10 cellular contexts compared by ENCODE assay signal in genomic region chr3:30613135-30613825, GRCh38. TPM values are rescaled to one million over a fixed set of nuclear protein-coding genes. Genes with fewer than 3 reads are reported as not detected.
DNase-seq lines count a peak whose midpoint lies in the region; TF ChIP-seq lines count a peak whose summit lies in the region.
"Had no signal": no experiment of that assay in that cellular context is flagged by ENCODE, and none has a peak within 500 bp of the region (broad histone marks: within the 10 kb centered on the region; RNA-seq: fewer than 3 reads in every experiment).

No MANE protein-coding gene starts in this region.

- H3K27me3 ChIP-seq in ACC112 (ENCODE audit: insufficient read depth, low read length) (no peaks in the 10 kb centered on the region), muscle layer of duodenum (ENCODE audit: low read depth, low read length) (no peaks in the 10 kb centered on the region), SK-N-SH (ENCODE audit: insufficient read depth) (no peaks in the 10 kb centered on the region)

- no peak overlapping the region for H2AFZ ChIP-seq in ACC112 (ENCODE audit: low read length, unreplicated experiment)
- no peak overlapping the region for H2AFZ ChIP-seq in SK-N-SH (ENCODE audit: low read depth)

- WGBS in SK-N-SH (ENCODE audit: low lambda C conversion rate): 94% methylated on average over 3 of the region's 3 CpGs

- H3K4me3 ChIP-seq in ACC112 (ENCODE audit: low read depth, low read length): peak overlapping the region; percentile 76
- peak overlapping the region in 1 of 2 donors; percentile 3 for H3K4me3 ChIP-seq in muscle layer of duodenum (ENCODE audit: low read depth in 1 of 2, low read length in 2 of 2)
- H3K4me3 ChIP-seq in SK-N-SH (ENCODE audit: low read depth in 2 of 2, low read length in 1 of 2): no peak overlapping the region

- H3K9me3 ChIP-seq in muscle layer of duodenum (ENCODE audit: control insufficient read depth in 1 of 2, low read length in 2 of 2): no peaks in the 10 kb centered on the region
- no peaks in the 10 kb centered on the region for H3K9me3 ChIP-seq in SK-N-SH

- H3K36me3 Mint-ChIP-seq in IgD-negative memory B cell (no peaks in the 10 kb centered on the region), MCF 10A (ENCODE audit: insufficient read depth, unreplicated experiment) (peaks cover 47% of the 10 kb centered on the region)

- no peak overlapping the region for H3K9ac ChIP-seq in SK-N-SH

- DNase-seq in MCF 10A (ENCODE audit: unreplicated experiment): no peak
- no peak for DNase-seq in dedifferentiated amniotic fluid mesenchymal stem cell (ENCODE audit: extremely low spot score)
- no peak for DNase-seq in NCI-H526 (lab: John Stamatoyannopoulos, UW)
- DNase-seq in DMS 273 treated with DMSO at 0.1 percent for 48 hours (lab: John Stamatoyannopoulos, UW): no peak
- no peak for DNase-seq in SK-N-SH
- DNase-seq: NCI-H1048 had no signal

- CTCF ChIA-PET in MCF 10A (lab: Yijun Ruan, JAX) (interaction anchor here (0.6 to 1.9 kb wide), 5 partner anchors 16 to 341 kb away, joined by 3 to 7 read pairs (median 4); no protein-coding TSS in a partner anchor), SK-N-SH (lab: Yijun Ruan, JAX) (no interaction called here)

- peaks cover 79 to 87% (median 84%) of the 10 kb centered on the region in 3 donors for H3K4me1 Mint-ChIP-seq in IgD-negative memory B cell
- H3K4me1 Mint-ChIP-seq in MCF 10A (ENCODE audit: insufficient read depth, unreplicated experiment): peaks cover 79% of the 10 kb centered on the region

- TF ChIP-seq CTCF in MCF 10A (IDR thresholded peaks at IDR 0.05; ENCODE audit: unreplicated experiment) (no peak), SK-N-SH (IDR thresholded peaks at IDR 0.05) (no peak)

- peaks cover 54% of the 10 kb centered on the region for H4K20me1 ChIP-seq in SK-N-SH (ENCODE audit: insufficient read depth)

- H3K9me3 Mint-ChIP-seq in IgD-negative memory B cell (no peaks in the 10 kb centered on the region), MCF 10A (ENCODE audit: unreplicated experiment) (no peaks in the 10 kb centered on the region)

- H3K4me3 Mint-ChIP-seq in IgD-negative memory B cell (peak overlapping the region in 3 of 4 donors; percentile 84 to 97 (median 97)), MCF 10A (ENCODE audit: unreplicated experiment) (peak overlapping the region; percentile 31)

- no peaks in the 10 kb centered on the region for H3K9me2 ChIP-seq in SK-N-SH

- H3K4me2 ChIP-seq in SK-N-SH: no peak overlapping the region

- no TSS peak for BruUV-seq in MCF 10A (replicated peaks; lab: Mats Ljungman, UMichigan)

- TF ChIP-seq EP300 in SK-N-SH (IDR thresholded peaks at IDR 0.05; ENCODE audit: borderline replicate concordance in 1 of 2, low read depth in 1 of 2, low read length in 1 of 2): no peak

- peaks cover 33% of the 10 kb centered on the region for H3F3A ChIP-seq in SK-N-SH (replicated peaks; ENCODE audit: insufficient read depth)

- H3K4me1 ChIP-seq in ACC112 (ENCODE audit: control insufficient read depth, insufficient read depth, low read length, unreplicated experiment) (peaks cover 82% of the 10 kb centered on the region), muscle layer of duodenum (ENCODE audit: control insufficient read depth in 1 of 2, insufficient read depth in 2 of 2, low read length in 2 of 2) (peaks cover 15 to 62% of the 10 kb centered on the region in 2 donors), SK-N-SH (ENCODE audit: control insufficient read depth in 1 of 2, insufficient read depth in 2 of 2, low read depth in 1 of 2, low read length in 1 of 2) (peaks cover 0 to 66% of the 10 kb centered on the region in 2 experiments)

- peaks cover 20% of the 10 kb centered on the region for H3K36me3 ChIP-seq in ACC112 (ENCODE audit: insufficient read depth, low read length)
- no peaks in the 10 kb centered on the region for H3K36me3 ChIP-seq in muscle layer of duodenum (ENCODE audit: control insufficient read depth in 1 of 2, insufficient read depth in 2 of 2, low read length in 2 of 2)
- peaks cover 0 to 23% of the 10 kb centered on the region in 2 experiments for H3K36me3 ChIP-seq in SK-N-SH (replicated peaks in 1 of 2; ENCODE audit: control insufficient read depth in 1 of 2, insufficient read depth in 2 of 2, low read length in 1 of 2)

- peaks cover 100% of the 10 kb centered on the region for H3K79me2 ChIP-seq in ACC112 (ENCODE audit: control insufficient read depth, insufficient read depth, low read length, unreplicated experiment)
- H3K79me2 ChIP-seq in SK-N-SH (ENCODE audit: insufficient read depth): peaks cover 100% of the 10 kb centered on the region

- POLR2A ChIA-PET in MCF 10A (lab: Yijun Ruan, JAX): interaction anchor here (0.5 to 11.7 kb wide), 11 partner anchors 11 to 267 kb away, joined by 3 to 190 read pairs (median 4); no protein-coding TSS in a partner anchor
- POLR2A ChIA-PET in SK-N-SH (lab: Yijun Ruan, JAX): no interaction called here

- H3K27ac ChIP-seq in ACC112 (ENCODE audit: low read depth, low read length): peak overlapping the region; percentile 20
- peak overlapping the region; percentile 42 for H3K27ac ChIP-seq in muscle layer of duodenum (ENCODE audit: low read length)
- no peak overlapping the region for H3K27ac ChIP-seq in SK-N-SH (ENCODE audit: low read depth in 2 of 2, low read length in 1 of 2)
- H3K27ac ChIP-seq: VCaP had no signal

- H3K27ac Mint-ChIP-seq in IgD-negative memory B cell: peak overlapping the region; percentile 47 to 75 (median 71)
- peak overlapping the region; percentile 93 for H3K27ac Mint-ChIP-seq in MCF 10A (ENCODE audit: low read depth, unreplicated experiment)

- intact Hi-C loops in MCF 10A (cut with micrococcal nuclease): no loop called here

- H3K27me3 Mint-ChIP-seq in IgD-negative memory B cell (no peaks in the 10 kb centered on the region), MCF 10A (ENCODE audit: insufficient read depth, unreplicated experiment) (no peaks in the 10 kb centered on the region)

- TF ChIP-seq RAD21 in SK-N-SH (IDR thresholded peaks at IDR 0.05; ENCODE audit: low read length): no peak

TF ChIP-seq in SK-N-SH, 30 proteins besides CTCF, POLR2A, EP300 and RAD21:
- TF ChIP-seq FOXJ3 (CRISPR knock-in tag; IDR thresholded peaks at IDR 0.05) (no peak), JUND (IDR thresholded peaks at IDR 0.05) (no peak), MEF2A (IDR thresholded peaks at IDR 0.05; ENCODE audit: borderline replicate concordance, low read depth) (no peak), FOXM1 (IDR thresholded peaks at IDR 0.05; ENCODE audit: low read depth) (no peak), EZH2phosphoT487 (IDR thresholded peaks at IDR 0.05; ENCODE audit: borderline replicate concordance, low read depth) (no peak), SIN3A (IDR thresholded peaks at IDR 0.05; ENCODE audit: borderline replicate concordance, low read depth, low read length) (no peak), SMC3 (IDR thresholded peaks at IDR 0.05; ENCODE audit: low read depth, low read length) (no peak), NRF1 (IDR thresholded peaks at IDR 0.05; ENCODE audit: low read depth, low read length) (no peak), NFIC (IDR thresholded peaks at IDR 0.05; ENCODE audit: borderline replicate concordance) (no peak)
- TF ChIP-seq, protein P1, sequence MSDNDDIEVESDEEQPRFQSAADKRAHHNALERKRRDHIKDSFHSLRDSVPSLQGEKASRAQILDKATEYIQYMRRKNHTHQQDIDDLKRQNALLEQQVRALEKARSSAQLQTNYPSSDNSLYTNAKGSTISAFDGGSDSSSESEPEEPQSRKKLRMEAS (IDR thresholded peaks at IDR 0.05; ENCODE audit: low read depth): no peak
- TF ChIP-seq, protein P2, sequence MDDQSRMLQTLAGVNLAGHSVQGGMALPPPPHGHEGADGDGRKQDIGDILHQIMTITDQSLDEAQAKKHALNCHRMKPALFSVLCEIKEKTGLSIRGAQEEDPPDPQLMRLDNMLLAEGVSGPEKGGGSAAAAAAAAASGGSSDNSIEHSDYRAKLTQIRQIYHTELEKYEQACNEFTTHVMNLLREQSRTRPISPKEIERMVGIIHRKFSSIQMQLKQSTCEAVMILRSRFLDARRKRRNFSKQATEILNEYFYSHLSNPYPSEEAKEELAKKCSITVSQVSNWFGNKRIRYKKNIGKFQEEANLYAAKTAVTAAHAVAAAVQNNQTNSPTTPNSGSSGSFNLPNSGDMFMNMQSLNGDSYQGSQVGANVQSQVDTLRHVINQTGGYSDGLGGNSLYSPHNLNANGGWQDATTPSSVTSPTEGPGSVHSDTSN (IDR thresholded peaks at IDR 0.05): no peak
TF ChIP-seq in SK-N-SH: peak in this region for 0.

RNA-seq across cellular contexts. Expression of gene TGFBR2, which starts 6.9 kb away (rescaled TPM):
- polyA plus RNA-seq in IgD-negative memory B cell (76.8 TPM), SK-N-SH (2012; rRNA removed) (48.3 and 58.9 TPM in 2 replicates)
- 103 and 104 TPM in 2 replicates for total RNA-seq in MCF 10A (2022)
- 54.7 and 67.3 TPM in 2 replicates for polyA plus RNA-seq in SK-N-SH (2012; cell fraction: cytosol; rRNA removed)
- 24.2 and 33.6 TPM in 2 replicates for polyA plus RNA-seq in SK-N-SH (2012; cell fraction: nucleus; rRNA removed)

Comparison
In these comparisons a context has a peak if more than half of its experiments do, and no peak if none do; other contexts are left out.
1. H3K27ac ChIP-seq: peak in ACC112 (single experiment) and muscle layer of duodenum (single experiment); none in SK-N-SH (0 of 2).